8 cellular contexts compared by ENCODE assay signal in the genomic region with DNA sequence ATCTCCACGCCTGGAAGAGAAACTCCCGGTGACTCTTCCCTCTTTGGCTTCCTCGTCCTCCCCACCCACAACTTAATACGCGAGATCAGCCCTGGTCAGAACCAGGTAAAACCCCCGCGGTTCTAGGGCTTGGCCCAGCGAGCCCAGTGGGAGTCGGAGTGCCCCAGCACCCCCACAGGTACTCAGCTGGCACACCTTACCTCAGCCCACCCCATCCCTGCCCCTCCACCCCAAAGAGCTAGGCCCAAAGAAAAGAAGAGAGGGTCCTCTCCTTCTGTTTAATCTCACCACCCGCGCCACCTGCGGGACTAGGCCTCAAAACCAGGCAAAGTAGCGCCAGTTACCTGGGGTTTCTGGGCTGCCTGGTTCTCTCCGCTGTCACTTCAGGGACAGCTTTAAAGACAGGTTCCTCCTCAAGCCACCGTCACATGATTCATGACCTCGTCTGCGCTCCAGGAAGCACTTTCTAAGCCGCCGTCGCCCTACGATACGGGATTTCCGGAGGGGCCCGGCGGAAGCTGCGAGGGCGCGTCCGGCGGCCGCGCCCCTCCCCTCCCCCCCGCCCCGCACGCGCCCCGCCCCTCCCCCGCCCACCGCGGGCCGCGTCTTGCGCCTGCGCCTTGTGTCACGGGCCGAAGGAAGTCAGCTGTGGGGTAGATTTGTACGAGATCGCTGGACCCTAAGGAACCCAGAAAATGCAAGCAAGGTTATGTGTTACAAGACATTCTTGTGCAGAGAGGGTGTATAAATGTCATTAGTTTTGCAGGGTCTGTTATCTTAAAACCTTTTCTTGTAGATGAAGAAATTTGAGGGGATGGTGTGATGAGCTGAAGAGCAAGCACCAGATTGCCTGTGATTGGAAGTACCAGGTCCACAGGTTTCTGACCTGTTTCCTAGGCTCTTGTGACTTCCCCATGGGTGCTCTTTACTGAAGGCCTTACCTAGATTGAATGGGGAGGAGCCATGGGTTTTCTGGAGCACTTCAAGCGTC. TPM values are rescaled to one million over a fixed set of nuclear protein-coding genes. Genes with fewer than 3 reads are reported as not detected.
A peak's percentile ranks its signal among the peaks of the same experiment; 100 is the strongest.
DNase-seq lines count a peak whose midpoint lies in the region; ATAC-seq and TF ChIP-seq lines count a peak whose summit lies in the region.

A gene with protein sequence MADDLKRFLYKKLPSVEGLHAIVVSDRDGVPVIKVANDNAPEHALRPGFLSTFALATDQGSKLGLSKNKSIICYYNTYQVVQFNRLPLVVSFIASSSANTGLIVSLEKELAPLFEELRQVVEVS (minus strand): TSS at position 437 of the 991 bp plus-strand sequence. CDS start 464 bp downstream, outside the sequence.

- ATAC-seq in GM21619 (IDR thresholded peaks at IDR 0.05; ENCODE audit: unreplicated experiment): peak; percentile 100
- peak; percentile 99 for ATAC-seq in PC-3
- ATAC-seq in mucosa of descending colon: peak; percentile 100

- DNase-seq in DMS114 treated with DMSO at 0.1 percent for 48 hours (lab: John Stamatoyannopoulos, UW; ENCODE audit: unreplicated experiment) (peak; percentile 74), PC-3 (peak; percentile 85), activated T-cell treated with anti-CD3 and anti-CD28 coated beads for 48 hours (ENCODE audit: low read depth) (peak; percentile 83), epithelial cell of proximal tubule (ENCODE audit: low read depth) (peak; percentile 48), mucosa of descending colon (peak; percentile 92 to 95 (median 94))
- peak; percentile 88 for DNase-seq in Jurkat, Clone E6-1 (ENCODE audit: low read depth, low spot score)
- DNase-seq in stimulated activated CD8-positive, alpha-beta memory T cell treated with anti-CD3 and anti-CD28 coated beads, Interleukin-4, amount 100 ng/mL, for 1 hour (ENCODE audit: low read depth in 2 of 2, low spot score in 1 of 2): peak; percentile 71 to 83

- H3K4me3 ChIP-seq in Jurkat, Clone E6-1 (ENCODE audit: low read length): peak within 1 kb of the TSS; percentile 94
- peak within 1 kb of the TSS; percentile 84 for H3K4me3 ChIP-seq in PC-3 (ENCODE audit: low read length)
- peak within 1 kb of the TSS; percentile 90 for H3K4me3 ChIP-seq in epithelial cell of proximal tubule (ENCODE audit: low read depth, low read length)
- peak within 1 kb of the TSS; percentile 67 for H3K4me3 ChIP-seq in mucosa of descending colon

- no peak for TF ChIP-seq CTCF in PC-3 (conservative IDR thresholded peaks at IDR 0.05; ENCODE audit: low read depth, low read length)
- TF ChIP-seq CTCF in epithelial cell of proximal tubule (conservative IDR thresholded peaks at IDR 0.05; ENCODE audit: low read depth, low read length): no peak
- no peak for TF ChIP-seq CTCF in mucosa of descending colon (IDR thresholded peaks at IDR 0.05)

- intact Hi-C loops in PC-3 (cut with micrococcal nuclease): no loop called here
- intact Hi-C loops in mucosa of descending colon (cut with DNase I, micrococcal nuclease): loop anchor here in 1 of 2 donors (10.0 kb wide), 2 partner anchors 51 to 79 kb away; a partner anchor contains a TSS

- peak within 1 kb of the TSS; percentile 86 for H3K9ac ChIP-seq in PC-3 (ENCODE audit: low read length)

- POLR2A ChIA-PET in PC-3 (lab: Charles Lee; ENCODE audit: unreplicated experiment): interaction anchor here (0.6 to 0.9 kb wide), 6 partner anchors 19 to 331 kb away, joined by 3 to 10 read pairs (median 4); a partner anchor contains a TSS

- H3K9me3 ChIP-seq in PC-3 (ENCODE audit: low read length) (no peaks in the 10 kb centered on the region), mucosa of descending colon (no peaks in the 10 kb centered on the region)

- no peaks in the 10 kb centered on the region for H3K9me2 ChIP-seq in PC-3 (replicated peaks; ENCODE audit: low read length)

- H3K79me2 ChIP-seq in PC-3 (ENCODE audit: low read length): peaks cover 43% of the 10 kb centered on the region

- no peak within 1 kb of the TSS; the same call in 1 of the 2 replicates for H3K27ac ChIP-seq in PC-3 (ENCODE audit: low read length)

- H3K27me3 ChIP-seq in PC-3 (ENCODE audit: low read length): no peaks in the 10 kb centered on the region

- TSS peak; percentile 92 for BruUV-seq in PC-3 (replicated peaks; lab: Mats Ljungman, UMichigan)

- H2AFZ ChIP-seq in PC-3 (ENCODE audit: low read length): peak within 1 kb of the TSS; percentile 86

- 0 out of 2 replicates have a peak, but pooled peaks cover 4% of the 10 kb centered on the region for H3K4me1 ChIP-seq in PC-3 (ENCODE audit: insufficient read depth, low read length)
- peaks cover 12% of the 10 kb centered on the region for H3K4me1 ChIP-seq in mucosa of descending colon (ENCODE audit: low read depth)

- no peaks in the 10 kb centered on the region for H4K20me1 ChIP-seq in PC-3 (ENCODE audit: low read length)

- CTCF ChIA-PET in PC-3 (lab: Charles Lee): interaction anchor here (0.5 kb wide), 1 partner anchor 9 kb away, joined by 5 read pairs; no protein-coding TSS in a partner anchor

- no peaks in the 10 kb centered on the region for H3F3A ChIP-seq in PC-3 (ENCODE audit: low read length, unreplicated experiment)

- H3K36me3 ChIP-seq in PC-3 (ENCODE audit: low read depth, low read length): no peaks in the 10 kb centered on the region
- no peaks in the 10 kb centered on the region for H3K36me3 ChIP-seq in mucosa of descending colon (ENCODE audit: low read depth)

- H3K4me2 ChIP-seq in PC-3 (ENCODE audit: low read length): peak within 1 kb of the TSS; percentile 94

RNA-seq across cellular contexts. Expression of the gene that starts here (rescaled TPM):
- polyA plus RNA-seq in Jurkat, Clone E6-1 (2012; ENCODE audit: insufficient read depth, insufficient read length): 23.6 TPM
- total RNA-seq in PC-3 (2014; rRNA removed) (13.5 and 14.0 TPM in 2 replicates), epithelial cell of proximal tubule (22.2 and 37.0 TPM in 2 replicates), mucosa of descending colon (10 to 100 TPM; 42.4 to 60.7 (median 59.2) TPM)
